Comparison of ENCODE assay signal across 16 cellular contexts in genomic region chr6:3831741-3832530, GRCh38.
"Had no signal": no experiment of that assay in that cellular context is flagged by ENCODE, and none has a peak within 500 bp of the region (broad histone marks: within the 10 kb centered on the region; RNA-seq: fewer than 3 reads in every experiment).

No MANE protein-coding gene starts in this region.

- H3K36me3 Mint-ChIP-seq: activated naive CD8-positive, alpha-beta T cell; natural killer cell treated with Interleukin-12 subunit alpha and Interleukin-12 subunit beta and Interleukin-15 and Interleukin-18, amount 100 ng/mL, for 72 hours had no signal

- ATAC-seq: psoas muscle had no signal

- H3K4me1 ChIP-seq: uterus had no signal

- H3K4me3 Mint-ChIP-seq: activated naive CD8-positive, alpha-beta T cell; natural killer cell treated with Interleukin-12 subunit alpha and Interleukin-12 subunit beta and Interleukin-15 and Interleukin-18, amount 100 ng/mL, for 72 hours; T-helper 2 cell treated with Interferon-gamma antibody and Interleukin-4, amounts not matched to agents 5 μg/mL and 100 μg/mL, for 36 hours had no signal

- DNase-seq: activated CD4-positive, alpha-beta T cell treated with anti-CD3 and anti-CD28 coated beads, Interleukin-2, amount 50 U/mL, for 1 hour; activated T-cell treated with anti-CD3 and anti-CD28 coated beads for 4 hours; amygdala; brain microvascular endothelial cell; cerebellar nuclear complex; dorsolateral prefrontal cortex; heart right ventricle; occipital lobe; psoas muscle; stomach; uterus had no signal

- H3K9me3 Mint-ChIP-seq: natural killer cell treated with Interleukin-12 subunit alpha and Interleukin-12 subunit beta and Interleukin-15 and Interleukin-18, amount 100 ng/mL, for 72 hours; T-helper 2 cell treated with Interferon-gamma antibody and Interleukin-4, amounts not matched to agents 5 μg/mL and 100 μg/mL, for 36 hours had no signal

- H3K27ac Mint-ChIP-seq: activated naive CD8-positive, alpha-beta T cell; natural killer cell treated with Interleukin-12 subunit alpha and Interleukin-12 subunit beta and Interleukin-15 and Interleukin-18, amount 100 ng/mL, for 72 hours; T-helper 2 cell treated with Interferon-gamma antibody and Interleukin-4, amounts not matched to agents 5 μg/mL and 100 μg/mL, for 36 hours had no signal

- H3K27me3 ChIP-seq: brain microvascular endothelial cell, dorsolateral prefrontal cortex, esophagus muscularis mucosa, heart right ventricle, stomach, uterus had no signal

- H3K4me3 ChIP-seq: dorsolateral prefrontal cortex, esophagus muscularis mucosa, heart right ventricle, psoas muscle, stomach, thoracic aorta, uterus had no signal

- H3K27ac ChIP-seq: brain microvascular endothelial cell, dorsolateral prefrontal cortex, esophagus muscularis mucosa, psoas muscle, uterus had no signal

- H3K36me3 ChIP-seq: brain microvascular endothelial cell, esophagus muscularis mucosa, heart right ventricle, stomach, thoracic aorta, uterus had no signal

- H3K9me3 ChIP-seq: esophagus muscularis mucosa, heart right ventricle, psoas muscle, stomach, thoracic aorta, uterus had no signal
